ENCODE assay signal across 28 cellular contexts in the genomic region with DNA sequence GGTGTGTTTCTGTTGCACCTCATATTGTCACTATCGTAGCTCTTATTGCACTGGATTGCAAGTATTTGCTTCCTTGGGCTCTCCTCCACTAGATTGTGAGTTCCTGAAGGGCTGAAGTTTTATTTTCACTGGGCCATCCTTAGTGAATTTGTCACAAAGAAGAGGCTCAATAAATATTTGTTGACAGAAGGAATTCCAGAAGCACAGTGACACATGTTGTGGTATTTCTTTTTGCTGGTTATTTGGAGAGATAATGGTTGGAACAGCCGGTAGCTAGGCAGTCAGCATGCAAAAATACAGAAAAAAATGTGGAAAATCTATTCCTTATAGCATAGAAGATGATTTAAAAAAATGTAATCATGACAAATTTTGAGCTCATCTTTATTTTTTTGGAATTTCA.
"Had no signal": no experiment of that assay in that cellular context is flagged by ENCODE, and none has a peak within 500 bp of the region (broad histone marks: within the 10 kb centered on the region; RNA-seq: fewer than 3 reads in every experiment).

No MANE protein-coding gene starts in this region.

- H3K4me1 ChIP-seq: ascending aorta, breast epithelium, colonic mucosa, esophagus squamous epithelium, gastroesophageal sphincter had no signal

- H3K9me3 ChIP-seq: ascending aorta, breast epithelium, colonic mucosa, esophagus squamous epithelium, gastroesophageal sphincter had no signal

- H3K27ac ChIP-seq: ascending aorta, breast epithelium, cardiac muscle cell, colonic mucosa, epithelial cell of prostate, esophagus squamous epithelium, gastroesophageal sphincter had no signal

- H3K27me3 ChIP-seq: ascending aorta, breast epithelium, cardiac muscle cell, colonic mucosa, esophagus squamous epithelium, gastroesophageal sphincter had no signal

- H3K36me3 ChIP-seq: ascending aorta, breast epithelium, cardiac muscle cell, colonic mucosa, esophagus squamous epithelium, gastroesophageal sphincter had no signal

- DNase-seq: activated CD4-positive, alpha-beta memory T cell treated with anti-CD3 and anti-CD28 coated beads, Interleukin-2, amount 10 ng/mL, durations not matched to agents 7 days and 5 days; activated CD4-positive, alpha-beta T cell treated with anti-CD3 and anti-CD28 coated beads for 36 hours; activated CD4-positive, alpha-beta T cell treated with anti-CD3 and anti-CD28 coated beads, Interleukin-2, amount 10 ng/mL, durations not matched to agents 24 days and 14 days; activated CD4-positive, CD25-positive, alpha-beta regulatory T cell; activated CD4-positive, CD25-positive, alpha-beta regulatory T cell treated with anti-CD3 and anti-CD28 coated beads, Interleukin-2, amount 50 U/mL, for 72 hours; activated CD8-positive, alpha-beta memory T cell treated with anti-CD3 and anti-CD28 coated beads, Interleukin-2, amount 50 U/mL, for 48 hours; activated gamma-delta T cell; activated naive CD4-positive, alpha-beta T cell; activated naive CD4-positive, alpha-beta T cell treated with anti-CD3 and anti-CD28 coated beads, Interleukin-2, amount 10 ng/mL, durations not matched to agents 7 days and 5 days; activated naive CD8-positive, alpha-beta T cell treated with anti-CD3 and anti-CD28 coated beads, Interleukin-2, amount 10 ng/mL, durations not matched to agents 7 days and 5 days; activated T-cell treated with anti-CD3 and anti-CD28 coated beads for 4 hours; activated T-cell treated with anti-CD3 and anti-CD28 coated beads, Interleukin-2, amount 50 U/mL, for 24 hours; activated T-cell treated with anti-CD3 and anti-CD28 coated beads, Interleukin-2, amount 50 U/mL, for 72 hours; central memory CD4-positive, alpha-beta T cell; cerebellar nuclear complex; colonic mucosa; effector CD8-positive, alpha-beta T cell; esophagus squamous epithelium; foreskin melanocyte; T-helper 1 cell; T-helper 17 cell; T1000 had no signal

- H3K4me3 ChIP-seq: ascending aorta, breast epithelium, cardiac muscle cell, colonic mucosa, esophagus squamous epithelium, gastroesophageal sphincter had no signal

- ATAC-seq: activated CD4-positive, alpha-beta T cell treated with anti-CD3 and anti-CD28 coated beads for 36 hours; activated naive CD4-positive, alpha-beta T cell treated with anti-CD3 and anti-CD28 coated beads, Interleukin-2, amount 50 U/mL, for 72 hours; activated T-cell treated with anti-CD3 and anti-CD28 coated beads, Interleukin-2, amount 50 U/mL, for 72 hours; gastroesophageal sphincter; T-helper 17 cell had no signal
